Comparison of ENCODE assay signal across 19 cellular contexts in the genomic region with DNA sequence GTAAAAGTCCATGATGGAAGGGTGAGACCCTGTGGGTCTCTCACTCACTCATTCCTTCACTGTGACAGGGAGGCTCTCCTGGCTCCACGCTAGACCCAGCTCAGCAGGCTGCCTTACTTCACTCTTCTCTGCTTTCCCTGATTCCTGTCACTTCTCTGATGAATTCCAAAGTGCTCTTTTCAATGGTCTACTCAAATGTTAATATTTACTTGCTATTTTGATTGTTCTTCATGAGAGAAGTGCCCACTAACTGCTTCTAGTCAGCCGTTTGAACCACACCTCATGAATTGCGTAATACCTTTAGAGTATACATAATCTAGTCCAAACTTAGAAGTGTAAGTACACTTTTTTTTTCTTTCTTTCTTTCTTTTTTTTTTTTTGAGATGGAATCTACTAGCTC.
"Had no signal": no experiment of that assay in that cellular context is flagged by ENCODE, and none has a peak within 500 bp of the region (broad histone marks: within the 10 kb centered on the region; RNA-seq: fewer than 3 reads in every experiment).

No MANE protein-coding gene starts in this region.

- H3K36me3 Mint-ChIP-seq: activated naive CD4-positive, alpha-beta T cell treated with anti-CD3 and anti-CD28 coated beads, Interleukin-2, amount 50 U/mL, for 24 hours; stimulated activated memory B cell treated with anti-CD40 and anti-IgM and Interleukin-4, amounts not matched to agents 10 μg/mL and 1 μg/mL and 100 μg/mL, for 72 hours had no signal

- H3K9me3 ChIP-seq: neutrophil, pancreas, sigmoid colon, testis had no signal

- H3K27me3 ChIP-seq: neutrophil, pancreas, sigmoid colon, spleen, testis had no signal

- DNase-seq: activated CD4-positive, alpha-beta T cell treated with anti-CD3 and anti-CD28 coated beads for 1 hour; activated CD8-positive, alpha-beta memory T cell treated with anti-CD3 and anti-CD28 coated beads for 24 hours; activated CD8-positive, alpha-beta memory T cell treated with anti-CD3 and anti-CD28 coated beads, Interleukin-2, amount 50 U/mL, for 48 hours; activated effector memory CD4-positive, alpha-beta T cell treated with anti-CD3 and anti-CD28 coated beads, Interleukin-2, amount 50 U/mL, for 16 hours; activated T-cell treated with anti-CD3 and anti-CD28 coated beads, Interleukin-2, amount 50 U/mL, for 72 hours; caudate nucleus; effector memory CD8-positive, alpha-beta T cell; immature natural killer cell; kidney glomerular epithelial cell; pancreas; sigmoid colon; spleen; stimulated activated CD4-positive, alpha-beta T cell treated with anti-CD3 and anti-CD28 coated beads, Interleukin-4, amount 100 ng/mL, for 4 hours; testis had no signal

- H3K4me3 Mint-ChIP-seq: activated naive CD4-positive, alpha-beta T cell treated with anti-CD3 and anti-CD28 coated beads, Interleukin-2, amount 50 U/mL, for 24 hours; activated T-cell treated with anti-CD3 and anti-CD28 coated beads, Interleukin-2, amount 50 U/mL, for 72 hours; effector memory CD8-positive, alpha-beta T cell; immature natural killer cell; natural killer cell treated with Interleukin-12 subunit alpha and Interleukin-12 subunit beta and Interleukin-15 and Interleukin-18, amount 100 ng/mL, for 72 hours; stimulated activated memory B cell treated with anti-CD40 and anti-IgM and Interleukin-4, amounts not matched to agents 10 μg/mL and 1 μg/mL and 100 μg/mL, for 72 hours had no signal

- H3K27me3 Mint-ChIP-seq: activated naive CD4-positive, alpha-beta T cell treated with anti-CD3 and anti-CD28 coated beads, Interleukin-2, amount 50 U/mL, for 24 hours; effector memory CD8-positive, alpha-beta T cell; natural killer cell treated with Interleukin-12 subunit alpha and Interleukin-12 subunit beta and Interleukin-15 and Interleukin-18, amount 100 ng/mL, for 72 hours; stimulated activated memory B cell treated with anti-CD40 and anti-IgM and Interleukin-4, amounts not matched to agents 10 μg/mL and 1 μg/mL and 100 μg/mL, for 72 hours had no signal

- H3K36me3 ChIP-seq: neutrophil, pancreas, sigmoid colon, spleen had no signal

- H3K27ac ChIP-seq: neutrophil, pancreas, sigmoid colon, spleen, testis, VCaP had no signal

- H3K4me1 Mint-ChIP-seq: activated naive CD4-positive, alpha-beta T cell treated with anti-CD3 and anti-CD28 coated beads, Interleukin-2, amount 50 U/mL, for 24 hours; stimulated activated memory B cell treated with anti-CD40 and anti-IgM and Interleukin-4, amounts not matched to agents 10 μg/mL and 1 μg/mL and 100 μg/mL, for 72 hours had no signal

- H3K4me1 ChIP-seq: pancreas, sigmoid colon, spleen, testis had no signal

- H3K4me3 ChIP-seq: pancreas, sigmoid colon, spleen, testis had no signal

- FAIRE-seq: pancreas had no signal

- H3K27ac Mint-ChIP-seq: activated naive CD4-positive, alpha-beta T cell treated with anti-CD3 and anti-CD28 coated beads, Interleukin-2, amount 50 U/mL, for 24 hours; activated T-cell treated with anti-CD3 and anti-CD28 coated beads, Interleukin-2, amount 50 U/mL, for 72 hours; effector memory CD8-positive, alpha-beta T cell; immature natural killer cell; natural killer cell treated with Interleukin-12 subunit alpha and Interleukin-12 subunit beta and Interleukin-15 and Interleukin-18, amount 100 ng/mL, for 72 hours; stimulated activated memory B cell treated with anti-CD40 and anti-IgM and Interleukin-4, amounts not matched to agents 10 μg/mL and 1 μg/mL and 100 μg/mL, for 72 hours had no signal
